11 cellular contexts compared by ENCODE assay signal in genomic region chr6:10534418-10534760, GRCh38. TPM values are rescaled to one million over a fixed set of nuclear protein-coding genes. Genes with fewer than 3 reads are reported as not detected.
DNase-seq lines count a peak whose midpoint lies in the region; ATAC-seq and TF ChIP-seq lines count a peak whose summit lies in the region.
"Had no signal": no experiment of that assay in that cellular context is flagged by ENCODE, and none has a peak within 500 bp of the region (broad histone marks: within the 10 kb centered on the region; RNA-seq: fewer than 3 reads in every experiment).

No MANE protein-coding gene starts in this region.

- H2AFZ ChIP-seq in OCI-LY7 (ENCODE audit: low read length) = 0 out of 2 replicates have a peak overlapping the region, but pooled peaks have one; percentile 15
- no peak overlapping the region for H2AFZ ChIP-seq in PC-3 (ENCODE audit: low read length)

- peaks cover 71% of the 10 kb centered on the region for H3K4me1 ChIP-seq in OCI-LY7 (ENCODE audit: insufficient read depth, low read length, poor library complexity, severe bottlenecking)
- H3K4me1 ChIP-seq in PC-3 (ENCODE audit: insufficient read depth, low read length) = peaks cover 18% of the 10 kb centered on the region
- H3K4me1 ChIP-seq: BE2C had no signal

- no peak overlapping the region for H3K9ac ChIP-seq in PC-3 (ENCODE audit: low read length)

- ATAC-seq in GM19372 (IDR thresholded peaks at IDR 0.05; ENCODE audit: low read depth, unreplicated experiment) = peak; percentile 10
- peak; percentile 25 for ATAC-seq in HG02943 (IDR thresholded peaks at IDR 0.05; ENCODE audit: low read depth, unreplicated experiment)
- ATAC-seq in PC-3 = no peak

- H3K27me3 ChIP-seq in PC-3 (ENCODE audit: low read length) = no peaks in the 10 kb centered on the region
- H3K27me3 ChIP-seq: BE2C had no signal

- peak overlapping the region; percentile 95 for H3K27ac ChIP-seq in OCI-LY7 (ENCODE audit: low read depth, low read length, poor library complexity, severe bottlenecking)
- no peak overlapping the region for H3K27ac ChIP-seq in PC-3 (ENCODE audit: low read length)

- DNase-seq in GM12864 (ENCODE audit: low read depth) (no peak), OCI-LY7 (ENCODE audit: low spot score) (peak; percentile 87), HuH-7 (ENCODE audit: low spot score) (no peak), PC-3 (no peak), NCI-H146 (lab: John Stamatoyannopoulos, UW) (no peak), mesenteric fat pad (ENCODE audit: low spot score) (no peak)
- DNase-seq: activated CD4-positive, alpha-beta T cell treated with anti-CD3 and anti-CD28 coated beads for 1 hour; BE2C; NCI-H2029 had no signal

- CTCF ChIA-PET in OCI-LY7 (lab: Charles Lee; ENCODE audit: unreplicated experiment) (no interaction called here), PC-3 (lab: Charles Lee) (no interaction called here)

- H3K4me2 ChIP-seq in OCI-LY7 (ENCODE audit: low read length) = peak overlapping the region; percentile 75
- no peak overlapping the region for H3K4me2 ChIP-seq in PC-3 (ENCODE audit: low read length)

- BruUV-seq in OCI-LY7 (replicated peaks; lab: Mats Ljungman, UMichigan) = no TSS peak
- BruUV-seq in PC-3 (replicated peaks; lab: Mats Ljungman, UMichigan) = no TSS peak

- POLR2A ChIA-PET in OCI-LY7 (lab: Charles Lee) = interaction anchor here (0.6 to 1.5 kb wide), 5 partner anchors 13 to 574 kb away, joined by 3 to 11 read pairs (median 4); partner anchors contain the start of gene PAK1IP1
- POLR2A ChIA-PET in PC-3 (lab: Charles Lee; ENCODE audit: unreplicated experiment) = no interaction called here

- no peaks in the 10 kb centered on the region for H3K9me2 ChIP-seq in OCI-LY7 (ENCODE audit: insufficient read depth, low read length)
- H3K9me2 ChIP-seq in PC-3 (replicated peaks; ENCODE audit: low read length) = no peaks in the 10 kb centered on the region

- H3K79me2 ChIP-seq in OCI-LY7 (ENCODE audit: insufficient read depth, low read depth, low read length) (peaks cover 88% of the 10 kb centered on the region), PC-3 (ENCODE audit: low read length) (peaks cover 82% of the 10 kb centered on the region)

- no peak for TF ChIP-seq CTCF in GM12864 (IDR thresholded peaks at IDR 0.05; ENCODE audit: low read depth, low read length, missing control alignments)
- no peak for TF ChIP-seq CTCF in OCI-LY7 (conservative IDR thresholded peaks at IDR 0.05; ENCODE audit: low read length)
- no peak for TF ChIP-seq CTCF in PC-3 (conservative IDR thresholded peaks at IDR 0.05; ENCODE audit: low read depth, low read length)

- H3K4me3 ChIP-seq in GM12864 (ENCODE audit: low read depth, low read length) (peak overlapping the region; percentile 40), OCI-LY7 (ENCODE audit: low read depth, low read length, poor library complexity, severe bottlenecking) (peak overlapping the region; percentile 89), PC-3 (ENCODE audit: low read length) (no peak overlapping the region)

- no peaks in the 10 kb centered on the region for H3F3A ChIP-seq in PC-3 (ENCODE audit: low read length, unreplicated experiment)

- intact Hi-C loops in OCI-LY7 (cut with micrococcal nuclease; ENCODE audit: unreplicated experiment) = loop anchor here (5.0 to 10.0 kb wide), 3 partner anchors 558 to 1478 kb away; partner anchors contain the start of genes HIVEP1 and SMIM13
- intact Hi-C loops in PC-3 (cut with micrococcal nuclease) = no loop called here

- H3K9me3 ChIP-seq in OCI-LY7 (ENCODE audit: low read length) (no peaks in the 10 kb centered on the region), PC-3 (ENCODE audit: low read length) (no peaks in the 10 kb centered on the region)
- H3K9me3 ChIP-seq: BE2C had no signal

- H3K36me3 ChIP-seq in OCI-LY7 (ENCODE audit: insufficient read depth, low read length) (peaks cover 12% of the 10 kb centered on the region; the same call in 1 of the 2 replicates), PC-3 (ENCODE audit: low read depth, low read length) (no peaks in the 10 kb centered on the region)
- H3K36me3 ChIP-seq: BE2C had no signal

- H4K20me1 ChIP-seq in OCI-LY7 (ENCODE audit: insufficient read depth, low read length) = no peaks in the 10 kb centered on the region
- no peaks in the 10 kb centered on the region for H4K20me1 ChIP-seq in PC-3 (ENCODE audit: low read length)

RNA-seq across cellular contexts. Expression of gene GCNT2, which starts 13.2 kb away (rescaled TPM):
- total RNA-seq in OCI-LY7 (2014; rRNA removed; shearing (Covaris generic)) = 15.4 and 17.4 TPM in 2 replicates
- 23.8 and 25.2 TPM in 2 replicates for total RNA-seq in OCI-LY7 (2022)
- 15.5 and 18.3 TPM in 2 replicates for total RNA-seq in PC-3 (2014; rRNA removed)
- total RNA-seq in mesenteric fat pad = 3.0 TPM
